Comparison of ENCODE assay signal across 1 cellular context in the genomic region with DNA sequence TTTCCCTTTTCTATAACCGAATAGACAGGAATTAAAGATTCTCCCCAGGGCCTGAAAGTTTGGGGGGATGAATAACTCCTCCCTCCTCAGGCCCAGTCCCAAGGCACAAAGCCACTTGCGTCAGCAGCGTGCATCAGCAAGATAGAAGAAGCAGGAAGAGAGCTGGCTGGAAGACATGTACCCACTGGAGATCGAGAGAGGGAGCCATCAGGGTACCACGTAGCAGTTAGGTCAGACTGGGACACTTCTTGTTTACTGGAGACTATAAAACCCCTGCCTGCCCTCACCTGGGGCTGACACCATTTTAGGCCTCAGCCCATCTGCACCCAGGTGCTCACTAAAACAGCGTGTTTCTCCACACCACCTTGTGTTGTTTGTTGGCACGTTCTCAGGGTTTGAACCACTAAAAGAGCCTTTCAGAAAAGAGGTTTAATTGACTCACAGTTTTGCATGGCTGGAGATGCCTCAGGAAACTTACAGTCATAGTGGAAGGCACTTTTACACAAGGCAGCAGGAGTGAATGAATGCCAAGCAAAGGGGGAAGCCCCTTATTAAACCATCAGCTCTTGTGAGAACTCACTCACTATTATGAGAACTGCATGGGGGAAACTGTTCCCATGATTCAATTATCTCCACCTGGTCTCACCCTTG.
TF ChIP-seq lines count a peak whose summit lies in the region.

No MANE protein-coding gene starts in this region.

TF ChIP-seq in IMR-90, 13 proteins besides CTCF, POLR2A, EP300 and RAD21:
- TF ChIP-seq, protein P1, sequence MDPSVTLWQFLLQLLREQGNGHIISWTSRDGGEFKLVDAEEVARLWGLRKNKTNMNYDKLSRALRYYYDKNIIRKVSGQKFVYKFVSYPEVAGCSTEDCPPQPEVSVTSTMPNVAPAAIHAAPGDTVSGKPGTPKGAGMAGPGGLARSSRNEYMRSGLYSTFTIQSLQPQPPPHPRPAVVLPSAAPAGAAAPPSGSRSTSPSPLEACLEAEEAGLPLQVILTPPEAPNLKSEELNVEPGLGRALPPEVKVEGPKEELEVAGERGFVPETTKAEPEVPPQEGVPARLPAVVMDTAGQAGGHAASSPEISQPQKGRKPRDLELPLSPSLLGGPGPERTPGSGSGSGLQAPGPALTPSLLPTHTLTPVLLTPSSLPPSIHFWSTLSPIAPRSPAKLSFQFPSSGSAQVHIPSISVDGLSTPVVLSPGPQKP (IDR thresholded peaks at IDR 0.05; ENCODE audit: borderline replicate concordance, low read depth, low read length), result no peak
- TF ChIP-seq MAZ (IDR thresholded peaks at IDR 0.05; ENCODE audit: borderline replicate concordance, low read depth, low read length) (no peak), BHLHE40 (IDR thresholded peaks at IDR 0.05; ENCODE audit: low read depth, low read length) (no peak), CHD1 (IDR thresholded peaks at IDR 0.05; ENCODE audit: low read depth, low read length) (no peak), MAFK (IDR thresholded peaks at IDR 0.05; ENCODE audit: low read depth, low read length) (no peak), SMC3 (IDR thresholded peaks at IDR 0.05; ENCODE audit: low read depth, low read length) (no peak), RCOR1 (IDR thresholded peaks at IDR 0.05; ENCODE audit: insufficient replicate concordance, low read length) (no peak), NFE2L2 (IDR thresholded peaks at IDR 0.05; ENCODE audit: low read depth, low read length) (no peak), CEBPB (IDR thresholded peaks at IDR 0.05; ENCODE audit: low read depth, low read length) (no peak)
TF ChIP-seq in IMR-90: peak in this region for 0.
